In genomic region chr4:24858550-24858949, GRCh38 we compare ENCODE assay signal across 20 cellular contexts. TPM values are rescaled to one million over a fixed set of nuclear protein-coding genes. Genes with fewer than 3 reads are reported as not detected.
DNase-seq lines count a peak whose midpoint lies in the region; ATAC-seq, FAIRE-seq and TF ChIP-seq lines count a peak whose summit lies in the region.
"Had no signal": no experiment of that assay in that cellular context is flagged by ENCODE, and none has a peak within 500 bp of the region (broad histone marks: within the 10 kb centered on the region; RNA-seq: fewer than 3 reads in every experiment).

No MANE protein-coding gene starts in this region.

- TF ChIP-seq CTCF in thoracic aorta (IDR thresholded peaks at IDR 0.05) (no peak), pancreas (IDR thresholded peaks at IDR 0.05) (no peak)

- peaks cover 46% of the 10 kb centered on the region for H3K4me1 ChIP-seq in SJSA1 (replicated peaks)
- no peaks in the 10 kb centered on the region for H3K4me1 ChIP-seq in esophagus (ENCODE audit: control insufficient read depth in 2 of 2, insufficient read depth in 2 of 2, low read length in 1 of 2)
- peaks cover 29 to 53% of the 10 kb centered on the region in 2 donors for H3K4me1 ChIP-seq in thoracic aorta (ENCODE audit: control insufficient read depth in 1 of 2, low read depth in 2 of 2)
- no peaks in the 10 kb centered on the region for H3K4me1 ChIP-seq in pancreas

- no peak overlapping the region for H3K4me3 ChIP-seq in SJSA1
- no peak overlapping the region for H3K4me3 ChIP-seq in esophagus (ENCODE audit: low read depth in 1 of 2, low read length in 2 of 2)
- peak overlapping the region; percentile 46 for H3K4me3 ChIP-seq in thoracic aorta
- H3K4me3 ChIP-seq in pancreas: no peak overlapping the region
- H3K4me3 ChIP-seq: GM23338, tibial nerve had no signal

- ATAC-seq in thoracic aorta (ENCODE audit: insufficient number of reproducible peaks, low FRiP score, low read depth): no peak
- ATAC-seq in pancreas: no peak
- ATAC-seq in GM18858 (IDR thresholded peaks at IDR 0.05; ENCODE audit: unreplicated experiment): no peak
- ATAC-seq: effector memory CD8-positive, alpha-beta T cell; GM23338; natural killer cell treated with Interleukin-12 subunit alpha and Interleukin-12 subunit beta and Interleukin-15 and Interleukin-18, amount 100 ng/mL, for 72 hours had no signal

- H3K36me3 ChIP-seq in SJSA1 (no peaks in the 10 kb centered on the region), esophagus (ENCODE audit: control insufficient read depth in 2 of 2, insufficient read depth in 2 of 2, low read length in 1 of 2) (no peaks in the 10 kb centered on the region), thoracic aorta (no peaks in the 10 kb centered on the region), pancreas (no peaks in the 10 kb centered on the region)

- DNase-seq in SJSA1 (ENCODE audit: low read depth in 1 of 2, low spot score in 2 of 2): no peak
- DNase-seq in myocyte (ENCODE audit: low read depth): peak; percentile 82
- DNase-seq in thoracic aorta (ENCODE audit: low spot score): no peak
- DNase-seq in NCI-H2029 treated with DMSO at 0.1 percent for 48 hours (lab: John Stamatoyannopoulos, UW): no peak
- no peak for DNase-seq in ecto neural progenitor cell (ENCODE audit: low spot score)
- DNase-seq in pancreas: no peak
- DNase-seq: activated CD4-positive, alpha-beta T cell treated with anti-CD3 and anti-CD28 coated beads for 4 hours; COR-L47; effector memory CD8-positive, alpha-beta T cell; hypothalamus; mammary epithelial cell; NCI-H187; RPMI8226 had no signal

- intact Hi-C loops in pancreas (cut with DNase I): no loop called here

- no peak for FAIRE-seq in pancreas (lab: Jason Lieb, UNC)
- FAIRE-seq: keratinocyte had no signal

- WGBS in esophagus, 2 donors: 66 to 67% methylated on average over 4 of the region's 4 CpGs
- 84 to 86% methylated on average over 4 of the region's 4 CpGs for WGBS in pancreas, 2 donors

- 0 out of 2 replicates have a peak overlapping the region, but pooled peaks have one; percentile 18 for H3K27ac ChIP-seq in SJSA1
- H3K27ac ChIP-seq in esophagus (ENCODE audit: low read depth in 2 of 2, low read length in 1 of 2): peak overlapping the region; percentile 22 to 38
- peak overlapping the region; percentile 78 to 82 for H3K27ac ChIP-seq in thoracic aorta
- H3K27ac ChIP-seq in pancreas: no peak overlapping the region

- H3K9me3 ChIP-seq in SJSA1 (replicated peaks): no peaks in the 10 kb centered on the region
- H3K9me3 ChIP-seq in esophagus (ENCODE audit: control insufficient read depth in 2 of 2, insufficient read depth in 1 of 2, low read depth in 1 of 2, low read length in 1 of 2): peaks cover 0 to 2% of the 10 kb centered on the region in 2 donors
- no peaks in the 10 kb centered on the region for H3K9me3 ChIP-seq in thoracic aorta
- H3K9me3 ChIP-seq in pancreas: no peaks in the 10 kb centered on the region

- H3K27me3 ChIP-seq in SJSA1 (replicated peaks) (no peaks in the 10 kb centered on the region), esophagus (ENCODE audit: control insufficient read depth in 1 of 2, insufficient read depth in 2 of 2, low read length in 2 of 2) (no peaks in the 10 kb centered on the region), thoracic aorta (replicated peaks; ENCODE audit: insufficient read depth) (no peaks in the 10 kb centered on the region), pancreas (no peaks in the 10 kb centered on the region)
- H3K27me3 ChIP-seq: tibial nerve had no signal

RNA-seq across cellular contexts. Expression of gene CCDC149, which starts 54.3 kb away (rescaled TPM):
- total RNA-seq in SJSA1 (2014; rRNA removed; shearing (Covaris generic)): 3.2 and 4.3 TPM in 2 replicates
- polyA plus RNA-seq in esophagus (1 to 10 TPM; 1.9 to 2.4 TPM), pancreas (10 to 100 TPM; 14.3 to 15.3 TPM)
- total RNA-seq in myocyte (4.7 and 5.1 TPM in 2 replicates), thoracic aorta (10 to 100 TPM; 11.8 to 30.1 TPM), pancreas (10 to 100 TPM; 14.7 to 25.3 (median 20.7) TPM)
- 4.6 TPM for polyA plus RNA-seq in myocyte (2012)
- total RNA-seq: activated T-helper 2 cell treated with anti-CD3 and anti-CD28 coated beads, Interferon-gamma antibody, Interleukin-2, Interleukin-4, amounts not matched to agents 10 μg/mL and 5 μg/mL and 100 μg/mL, durations not matched to agents 14 hours and 24 hours and 36 hours; natural killer cell treated with Interleukin-12 subunit alpha and Interleukin-12 subunit beta and Interleukin-15 and Interleukin-18, amount 100 ng/mL, for 72 hours had no signal

Comparison
In these comparisons a context has a peak if more than half of its experiments do, and no peak if none do; other contexts are left out.
1. H3K27ac ChIP-seq: peak in SJSA1 (single experiment), esophagus (2 of 2) and thoracic aorta (2 of 2); none in pancreas (0 of 4).